23 cellular contexts compared by ENCODE assay signal in genomic region chr9:76891279-76891678, GRCh38.
"Had no signal": no experiment of that assay in that cellular context is flagged by ENCODE, and none has a peak within 500 bp of the region (broad histone marks: within the 10 kb centered on the region; RNA-seq: fewer than 3 reads in every experiment).

No MANE protein-coding gene starts in this region.

- DNase-seq: activated CD4-positive, alpha-beta T cell treated with anti-CD3 and anti-CD28 coated beads for 1 hour; activated CD4-positive, alpha-beta T cell treated with anti-CD3 and anti-CD28 coated beads, Interleukin-2, amount 50 U/mL, for 1 hour; activated T-cell treated with anti-CD3 and anti-CD28 coated beads, Interleukin-2, amount 50 U/mL, for 1 hour; endodermal cell; foreskin fibroblast; left cardiac atrium; mesenchymal stem cell; nephron progenitor cell; nucleus accumbens; right lobe of liver; SK-N-SH; stimulated activated CD4-positive, alpha-beta T cell treated with anti-CD3 and anti-CD28 coated beads, Interleukin-15, amount 100 ng/mL, for 24 hours; stimulated activated naive B cell treated with anti-CD40 and anti-IgM and Interleukin-4, amounts not matched to agents 10 μg/mL and 1 μg/mL and 100 μg/mL, for 72 hours; T-helper 2 cell; transverse colon; uterus had no signal

- H3K9me3 ChIP-seq: right lobe of liver, SK-N-SH, transverse colon, uterus had no signal

- FAIRE-seq: astrocyte had no signal

- H3K4me3 ChIP-seq: coronary artery, hepatocyte, right lobe of liver, smooth muscle cell, transverse colon, uterus had no signal

- H3K27ac ChIP-seq: epithelial cell of prostate, hepatocyte, parathyroid adenoma, right lobe of liver, uterus had no signal

- H3K36me3 ChIP-seq: right lobe of liver, transverse colon, uterus had no signal

- H3K9ac ChIP-seq: parathyroid adenoma, SK-N-SH had no signal

- H3K4me1 ChIP-seq: parathyroid adenoma, right lobe of liver, uterus had no signal

- H3K27me3 ChIP-seq: hepatocyte, right lobe of liver, transverse colon, uterus had no signal

- ATAC-seq: activated naive CD4-positive, alpha-beta T cell treated with anti-CD3 and anti-CD28 coated beads, Interleukin-2, amount 50 U/mL, for 72 hours; left cardiac atrium; right lobe of liver; stimulated activated naive B cell treated with anti-CD40 and anti-IgM and Interleukin-4, amounts not matched to agents 10 μg/mL and 1 μg/mL and 100 μg/mL, for 72 hours had no signal
